Comparison of ENCODE assay signal across 11 cellular contexts in genomic region chr7:91949221-91950009, GRCh38. TPM values are rescaled to one million over a fixed set of nuclear protein-coding genes. Genes with fewer than 3 reads are reported as not detected.
DNase-seq lines count a peak whose midpoint lies in the region; ATAC-seq, FAIRE-seq and TF ChIP-seq lines count a peak whose summit lies in the region.
"Had no signal": no experiment of that assay in that cellular context is flagged by ENCODE, and none has a peak within 500 bp of the region (broad histone marks: within the 10 kb centered on the region; RNA-seq: fewer than 3 reads in every experiment).

No MANE protein-coding gene starts in this region.

- no peaks in the 10 kb centered on the region; the same call in 1 of the 2 replicates for H3K36me3 Mint-ChIP-seq in HFFc6 (ENCODE audit: low read depth)

- peak overlapping the region; percentile 45; the same call in 1 of the 2 replicates for H3K27ac ChIP-seq in GM12878 (ENCODE audit: control insufficient read depth, insufficient read depth)

- in situ Hi-C loops in GM12878 (cut with MboI): no loop called here

- H3K27me3 Mint-ChIP-seq in HFFc6 (ENCODE audit: insufficient read depth): no peaks in the 10 kb centered on the region

- intact Hi-C loops in GM12878 (cut with micrococcal nuclease; ENCODE audit: unreplicated experiment): loop anchor here (10.0 kb wide), 1 partner anchor 495 kb away; the partner anchor contains the start of gene GATAD1

- H3K27ac Mint-ChIP-seq in HFFc6: no peak overlapping the region

- SMC1A ChIA-PET in GM12878 (lab: Charles Lee; ENCODE audit: uncharacterized antibody, unreplicated experiment): interaction anchor here (0.5 to 1.6 kb wide), 5 partner anchors 9 to 119 kb away, joined by 3 to 5 read pairs (median 3); partner anchors contain the start of gene AKAP9

- no peak overlapping the region for H3K4me3 ChIP-seq in GM12878

- H3K4me3 Mint-ChIP-seq in HFFc6: no peak overlapping the region

- no peak for TF ChIP-seq POLR2A in GM12878 (IDR thresholded peaks at IDR 0.05; ENCODE audit: low read depth, low read length)

- 0 out of 4 replicates have a peak, but pooled peaks cover 0 to 2% of the 10 kb centered on the region in 2 experiments for H3K36me3 ChIP-seq in GM12878 (ENCODE audit: control insufficient read depth in 2 of 2, insufficient read depth in 2 of 2, low read length in 1 of 2)

- H3K4me1 Mint-ChIP-seq in HFFc6 (ENCODE audit: low read depth): peaks cover 50% of the 10 kb centered on the region

- no peak overlapping the region for H3K9ac ChIP-seq in GM12878 (ENCODE audit: control insufficient read depth, insufficient read depth, low read length)

- peak; percentile 59 for FAIRE-seq in GM12878 (lab: Jason Lieb, UNC)
- FAIRE-seq: colon had no signal

- ATAC-seq in GM19468 (IDR thresholded peaks at IDR 0.05; ENCODE audit: extremely low read depth, unreplicated experiment) (peak; percentile 54), HG03432 (IDR thresholded peaks at IDR 0.05; ENCODE audit: unreplicated experiment) (peak; percentile 65), GM12878 (peak; percentile 72)

- TF ChIP-seq CTCF in GM12878 (IDR thresholded peaks at IDR 0.05 in 2 of 3, conservative IDR thresholded peaks at IDR 0.05 in 1 of 3; ENCODE audit: control insufficient read depth in 2 of 3, extremely low read depth in 1 of 3, insufficient read depth in 1 of 3, low read depth in 3 of 3, low read length in 3 of 3) (no peak), HFFc6 (IDR thresholded peaks at IDR 0.05) (no peak)

- DNase-seq in DMS 273 treated with DMSO at 0.1 percent for 48 hours (lab: John Stamatoyannopoulos, UW): peak; percentile 28
- DNase-seq in GM12878 (ENCODE audit: low read depth, low spot score): no peak
- no peak for DNase-seq in HFFc6
- no peak for DNase-seq in cortex of kidney (lab: John Stamatoyannopoulos, UW)
- DNase-seq in hypothalamus (lab: John Stamatoyannopoulos, UW): no peak
- DNase-seq in GOT3 (lab: John Stamatoyannopoulos, UW): no peak
- DNase-seq: Kasumi-1, RPMI8226 had no signal

- no peaks in the 10 kb centered on the region for H3K27me3 ChIP-seq in GM12878 (replicated peaks in 1 of 2; ENCODE audit: control insufficient read depth in 2 of 2, insufficient read depth in 2 of 2, low read length in 1 of 2)

- no peak overlapping the region for H3K4me2 ChIP-seq in GM12878 (ENCODE audit: control insufficient read depth, insufficient read depth)

- TF ChIP-seq EP300 in GM12878 (IDR thresholded peaks at IDR 0.05; ENCODE audit: borderline replicate concordance in 1 of 2, control insufficient read depth in 1 of 2, low read depth in 2 of 2, low read length in 2 of 2): no peak

- H3K4me1 ChIP-seq in GM12878 (ENCODE audit: control insufficient read depth, insufficient read depth, low read length): peaks cover 9% of the 10 kb centered on the region

- no peaks in the 10 kb centered on the region for H4K20me1 ChIP-seq in GM12878 (ENCODE audit: control insufficient read depth, insufficient read depth)

- CTCF ChIA-PET in GM12878 (lab: Yijun Ruan, JAX): interaction anchor here (1.7 kb wide), 1 partner anchor 9 kb away, joined by 9 read pairs; the partner anchor contains the start of gene AKAP9

- H3K9me3 Mint-ChIP-seq in HFFc6: no peaks in the 10 kb centered on the region

- RAD21 ChIA-PET in GM12878 (lab: Charles Lee; ENCODE audit: unreplicated experiment): no interaction called here

- peaks cover 36% of the 10 kb centered on the region for H3K79me2 ChIP-seq in GM12878 (ENCODE audit: control insufficient read depth, insufficient read depth, low read length)

- no TSS peak for BruUV-seq in GM12878 (replicated peaks; lab: Mats Ljungman, UMichigan)

- 94% methylated on average over 1 of the region's 1 CpG for WGBS in GM12878 (ENCODE audit: insufficient coverage, insufficient replicate concordance, low lambda C conversion rate, missing lambda C conversion rate)

- POLR2A ChIA-PET in GM12878 (lab: Charles Lee): no interaction called here

- no peaks in the 10 kb centered on the region for H3K9me3 ChIP-seq in GM12878 (replicated peaks; ENCODE audit: control insufficient read depth, insufficient read depth, low read length)

- no peak overlapping the region for H2AFZ ChIP-seq in GM12878 (ENCODE audit: control insufficient read depth, low read depth, low read length)

- no peak for TF ChIP-seq RAD21 in GM12878 (IDR thresholded peaks at IDR 0.05; ENCODE audit: insufficient read depth, low read depth, low read length)

TF ChIP-seq in GM12878, 131 proteins besides CTCF, POLR2A, EP300 and RAD21 (continues in another document):
- no peak for TF ChIP-seq POU2F2 (IDR thresholded peaks at IDR 0.05; ENCODE audit: borderline replicate concordance, low read depth, low read length)
- no peak for TF ChIP-seq NR2C2 (IDR thresholded peaks at IDR 0.05; ENCODE audit: borderline replicate concordance, control insufficient read depth, insufficient read length, low read depth)
- no peak for TF ChIP-seq DPF2 (IDR thresholded peaks at IDR 0.05)
- no peak for TF ChIP-seq CEBPB (IDR thresholded peaks at IDR 0.05; ENCODE audit: borderline replicate concordance in 1 of 2, low read depth in 2 of 2, low read length in 2 of 2)
- TF ChIP-seq SUZ12 (IDR thresholded peaks at IDR 0.05; ENCODE audit: unreplicated experiment): no peak
- no peak for TF ChIP-seq IKZF2 (IDR thresholded peaks at IDR 0.05)
- TF ChIP-seq ZBTB33 (IDR thresholded peaks at IDR 0.05): no peak
- no peak for TF ChIP-seq RUNX3 (IDR thresholded peaks at IDR 0.05; ENCODE audit: low read length)
- no peak for TF ChIP-seq NFXL1 (IDR thresholded peaks at IDR 0.05; ENCODE audit: borderline replicate concordance)
- peak; percentile 43; the same call in 1 of the 2 replicates for TF ChIP-seq IRF4 (IDR thresholded peaks at IDR 0.05; ENCODE audit: low read depth, low read length)
- no peak for TF ChIP-seq STAT3 (IDR thresholded peaks at IDR 0.05; ENCODE audit: low read depth, low read length)
- no peak for TF ChIP-seq PRDM15 (CRISPR knock-in tag; IDR thresholded peaks at IDR 0.05)
- no peak for TF ChIP-seq IKZF1 (conservative IDR thresholded peaks at IDR 0.05)

RNA-seq across cellular contexts. Expression of gene AKAP9, which starts 8.8 kb away (rescaled TPM):
- 258 and 262 TPM in 2 replicates for total RNA-seq in GM12878 (2013; cell fraction: nucleolus; rRNA removed)
- total RNA-seq in GM12878 (2014; rRNA removed) (31.6 and 36.7 TPM in 2 replicates), GM12878 (2014; rRNA removed; fragmentation: Illumina TruSeq; extraction: Trizol) (62.8 TPM in 2 replicates), GM12878 (2021) (27.8 and 28.6 TPM in 2 replicates)
- 16.7 TPM for polyA plus RNA-seq in GM12878 (2011; ENCODE audit: low read depth)
- polyA plus RNA-seq in GM12878 (2011; rRNA removed) (30.6 and 52.0 TPM in 2 replicates), GM12878 (2014; fragmentation: Illumina TruSeq; extraction: Trizol) (31.6 and 44.3 TPM in 2 replicates), GM12878 (2014; fragmentation: Nextera tagmentation; extraction: Ambion mirVana) (10 to 100 TPM; 21.1 to 42.8 TPM), GM12878 (2014; rRNA removed) (14.6 and 22.0 TPM in 2 replicates), GM12878 (2016; fragmentation: Nextera tagmentation; extraction: Ambion mirVana) (10 to 100 TPM; 41.3 to 46.8 TPM)
- 7.9 and 8.1 TPM in 2 replicates for polyA plus RNA-seq in GM12878 (2011; cell fraction: cytosol; rRNA removed)
- polyA plus RNA-seq in GM12878 (2011; cell fraction: nucleus; rRNA removed): 33.4 and 37.0 TPM in 2 replicates
- 26.2 and 26.6 TPM in 2 replicates for polyA plus RNA-seq in GM12878 (2012)
- 21.4 and 35.3 TPM in 2 replicates for polyA minus RNA-seq in GM12878 (2011; rRNA and poly(A)+ RNA removed)
- polyA minus RNA-seq in GM12878 (2011; cell fraction: cytosol; rRNA and poly(A)+ RNA removed): 13.9 and 17.5 TPM in 2 replicates
- polyA minus RNA-seq in GM12878 (2011; cell fraction: nucleus; rRNA and poly(A)+ RNA removed): 44.7 and 70.8 TPM in 2 replicates
- total RNA-seq in HFFc6 (2021; fragmentation: NEBNext Ultra II Directional; extraction: Animal tissue kit (Norgen Biotek cat#: 25700)): 10 to 100 TPM; 24.6 to 30.4 (median 26.4) TPM
